In the genomic region with DNA sequence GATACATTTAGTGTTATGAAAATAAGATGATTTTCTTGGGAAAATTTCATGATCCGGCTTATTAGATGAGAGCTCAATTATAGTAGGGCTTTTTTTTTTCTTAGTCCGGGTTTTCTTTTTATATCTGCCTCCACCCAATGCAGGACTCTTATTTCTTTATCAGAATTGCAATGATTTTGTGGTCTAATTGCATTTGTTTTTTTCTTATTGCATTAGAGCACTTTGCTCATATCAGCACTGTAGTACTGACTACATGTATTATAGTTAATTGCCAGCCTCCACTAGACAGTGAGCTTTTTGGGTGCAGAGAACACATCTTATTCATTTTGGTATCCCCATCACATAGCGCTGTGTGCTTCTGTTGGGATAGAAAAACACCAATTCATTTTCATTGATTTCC, we compare ENCODE assay signal across 3 cellular contexts.
"Had no signal": no experiment of that assay in that cellular context is flagged by ENCODE, and none has a peak within 500 bp of the region (broad histone marks: within the 10 kb centered on the region; RNA-seq: fewer than 3 reads in every experiment).

No MANE protein-coding gene starts in this region.

- DNase-seq: GDM1, GF-D8 had no signal

- ATAC-seq: GM12878 had no signal

- H3K4me3 ChIP-seq: GM12878 had no signal
